In the genomic region with DNA sequence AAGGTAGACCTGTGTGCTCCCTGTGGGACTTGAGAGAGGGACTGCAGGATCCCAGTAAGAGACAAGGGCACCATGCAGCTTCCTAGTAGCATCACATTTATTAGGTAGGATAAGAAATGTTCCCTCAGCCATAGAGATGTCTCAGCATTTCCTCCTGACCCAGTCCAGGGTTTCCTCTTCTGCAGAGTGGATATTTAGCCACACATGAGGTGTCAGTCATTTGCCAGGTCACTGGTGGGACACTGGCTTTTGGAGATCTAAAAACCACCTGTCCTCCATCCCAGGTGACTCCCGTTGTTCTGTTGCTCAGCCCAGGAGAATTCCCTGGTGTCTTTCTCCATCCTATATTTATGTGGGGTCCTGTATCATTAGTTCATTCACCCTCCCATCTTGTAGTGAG, we compare ENCODE assay signal across 10 cellular contexts.
A peak's percentile ranks its signal among the peaks of the same experiment; 100 is the strongest.
DNase-seq lines count a peak whose midpoint lies in the region; FAIRE-seq and TF ChIP-seq lines count a peak whose summit lies in the region.
"Had no signal": no experiment of that assay in that cellular context is flagged by ENCODE, and none has a peak within 500 bp of the region (broad histone marks: within the 10 kb centered on the region; RNA-seq: fewer than 3 reads in every experiment).

No MANE protein-coding gene starts in this region.

- H3K36me3 Mint-ChIP-seq in IgD-negative memory B cell: no peaks in the 10 kb centered on the region

- DNase-seq in breast epithelium (ENCODE audit: low spot score in 2 of 2) (no peak), OCI-M2 (lab: John Stamatoyannopoulos, UW; ENCODE audit: unreplicated experiment) (no peak), DMS 273 treated with DMSO at 0.1 percent for 48 hours (lab: John Stamatoyannopoulos, UW) (no peak), frontal cortex (ENCODE audit: low spot score in 2 of 2) (no peak)
- DNase-seq in stimulated activated CD4-positive, alpha-beta T cell treated with anti-CD3 and anti-CD28 coated beads, Interleukin-4, amount 100 ng/mL, for 4 hours: no peak
- DNase-seq: MG63 had no signal

- peak overlapping the region in 1 of 4 donors; percentile 35 for H3K4me3 Mint-ChIP-seq in IgD-negative memory B cell

- TF ChIP-seq POLR2A in breast epithelium (IDR thresholded peaks at IDR 0.05): no peak

- peaks cover 7 to 34% (median 16%) of the 10 kb centered on the region in 3 donors for H3K4me1 Mint-ChIP-seq in IgD-negative memory B cell

- H3K4me3 ChIP-seq in breast epithelium (peak overlapping the region in 1 of 3 donors; percentile 9), mucosa of rectum (ENCODE audit: low read length in 2 of 2) (peak overlapping the region; percentile 28 to 30), stomach smooth muscle (ENCODE audit: low read length in 2 of 2) (peak overlapping the region; percentile 34 to 49)
- H3K4me3 ChIP-seq: MG63 had no signal

- FAIRE-seq in frontal cortex (lab: Jason Lieb, UNC): no peak
- FAIRE-seq: D721Med had no signal

- H3K4me1 ChIP-seq in breast epithelium (peaks cover 15 to 69% of the 10 kb centered on the region in 2 donors), mucosa of rectum (ENCODE audit: control insufficient read depth in 2 of 2, insufficient read depth in 2 of 2, low read length in 2 of 2) (peaks cover 31 to 42% of the 10 kb centered on the region in 2 donors), stomach smooth muscle (ENCODE audit: control insufficient read depth, insufficient read depth, low read length) (peaks cover 91% of the 10 kb centered on the region)

- no peak for TF ChIP-seq CTCF in breast epithelium (IDR thresholded peaks at IDR 0.05)

- H3K27ac ChIP-seq in breast epithelium (peak overlapping the region; percentile 91 to 96), mucosa of rectum (ENCODE audit: low read depth in 2 of 2, low read length in 2 of 2) (peak overlapping the region; percentile 86 to 90), stomach smooth muscle (ENCODE audit: low read length) (peak overlapping the region; percentile 100)

- H3K36me3 ChIP-seq in breast epithelium: no peaks in the 10 kb centered on the region
- H3K36me3 ChIP-seq in mucosa of rectum (ENCODE audit: control insufficient read depth in 2 of 2, insufficient read depth in 2 of 2, low read length in 2 of 2): no peaks in the 10 kb centered on the region
- no peaks in the 10 kb centered on the region for H3K36me3 ChIP-seq in stomach smooth muscle (ENCODE audit: control insufficient read depth in 2 of 2, insufficient read depth in 2 of 2, low read length in 2 of 2)
- H3K36me3 ChIP-seq: MG63 had no signal

- no peaks in the 10 kb centered on the region for H3K9me3 Mint-ChIP-seq in IgD-negative memory B cell

- H3K27ac Mint-ChIP-seq in IgD-negative memory B cell: peak overlapping the region in 2 of 3 donors; percentile 74 to 82

- H3K9me3 ChIP-seq in breast epithelium: no peaks in the 10 kb centered on the region
- no peaks in the 10 kb centered on the region for H3K9me3 ChIP-seq in mucosa of rectum (ENCODE audit: control insufficient read depth in 2 of 2, low read length in 2 of 2)
- H3K9me3 ChIP-seq in stomach smooth muscle (ENCODE audit: control insufficient read depth in 2 of 2, low read length in 2 of 2): no peaks in the 10 kb centered on the region
- H3K9me3 ChIP-seq: MG63 had no signal

- H3K27me3 ChIP-seq in breast epithelium (no peaks in the 10 kb centered on the region), mucosa of rectum (ENCODE audit: control insufficient read depth in 2 of 2, insufficient read depth in 2 of 2, low read length in 2 of 2) (peaks cover 0 to 2% of the 10 kb centered on the region in 2 donors), stomach smooth muscle (ENCODE audit: control insufficient read depth in 1 of 2, insufficient read depth in 2 of 2, low read length in 2 of 2) (no peaks in the 10 kb centered on the region)

- H3K27me3 Mint-ChIP-seq in IgD-negative memory B cell: peaks cover 6% of the 10 kb centered on the region

- intact Hi-C loops in breast epithelium (cut with DNase I; ENCODE audit: low total_unique reads): no loop called here

- H3K9ac ChIP-seq in mucosa of rectum (ENCODE audit: low read depth in 1 of 2, low read length in 2 of 2): peak overlapping the region; percentile 43 to 60
- H3K9ac ChIP-seq in stomach smooth muscle (ENCODE audit: low read length in 2 of 2): peak overlapping the region; percentile 82 to 90
